ENCODE assay signal across 19 cellular contexts in genomic region chr5:21820527-21820926, GRCh38.
A peak's percentile ranks its signal among the peaks of the same experiment; 100 is the strongest.
DNase-seq lines count a peak whose midpoint lies in the region; ATAC-seq, FAIRE-seq and TF ChIP-seq lines count a peak whose summit lies in the region.
"Had no signal": no experiment of that assay in that cellular context is flagged by ENCODE, and none has a peak within 500 bp of the region (broad histone marks: within the 10 kb centered on the region; RNA-seq: fewer than 3 reads in every experiment).

No MANE protein-coding gene starts in this region.

- FAIRE-seq in HepG2 (lab: Jason Lieb, UNC) (no peak), urothelium cell line (lab: Jason Lieb, UNC) (peak; percentile 48)
- FAIRE-seq: GM12892, GM19239 had no signal

- BruUV-seq in HepG2 (replicated peaks; lab: Mats Ljungman, UMichigan): no TSS peak

- H3K79me2 ChIP-seq in HepG2 (ENCODE audit: insufficient read depth, low read length): no peaks in the 10 kb centered on the region

- CTCF ChIA-PET in HepG2 (lab: Yijun Ruan, JAX; ENCODE audit: low intra/inter-chr PET ratio, low total read pairs): no interaction called here

- no peak overlapping the region for H3K27ac ChIP-seq in HepG2 (ENCODE audit: extremely low read length, insufficient read depth, low read length)
- no peak overlapping the region for H3K27ac ChIP-seq in right lobe of liver
- H3K27ac ChIP-seq: 22Rv1 had no signal

- H3K27me3 ChIP-seq in HepG2 (ENCODE audit: control insufficient read depth in 1 of 2, insufficient read depth in 2 of 2, low read length in 2 of 2): no peaks in the 10 kb centered on the region
- H3K27me3 ChIP-seq in right lobe of liver: no peaks in the 10 kb centered on the region

- H4K20me1 ChIP-seq in HepG2 (ENCODE audit: insufficient read depth, low read length): no peaks in the 10 kb centered on the region

- in situ Hi-C loops in HepG2 (cut with HindIII; ENCODE audit: extremely low pct_ligation_motif_present, low pct_unique_long_range_greater_than_20kb): no loop called here

- no peak for TF ChIP-seq CTCF in HepG2 (CRISPR knock-in tag; IDR thresholded peaks at IDR 0.05)
- no peak for TF ChIP-seq CTCF in right lobe of liver (IDR thresholded peaks at IDR 0.05)

- intact Hi-C loops in HepG2 (cut with micrococcal nuclease; ENCODE audit: unreplicated experiment): no loop called here
- intact Hi-C loops in right lobe of liver (cut with DNase I): no loop called here

- ATAC-seq in HepG2 (no peak), right lobe of liver (no peak), GM19463 (IDR thresholded peaks at IDR 0.05; ENCODE audit: unreplicated experiment) (no peak)
- ATAC-seq: GM23338 had no signal

- no peak overlapping the region for H3K4me2 ChIP-seq in HepG2 (ENCODE audit: low read depth, low read length)
- H3K4me2 ChIP-seq: GM23338 had no signal

- no peaks in the 10 kb centered on the region for H3K36me3 ChIP-seq in HepG2 (replicated peaks in 1 of 2; ENCODE audit: control insufficient read depth in 1 of 2, insufficient read depth in 2 of 2, low read length in 2 of 2)
- no peaks in the 10 kb centered on the region for H3K36me3 ChIP-seq in right lobe of liver
- H3K36me3 ChIP-seq: HAP-1 had no signal

- DNase-seq in HepG2 (ENCODE audit: low spot score) (no peak), right lobe of liver (no peak), HCEC 1CT (peak; percentile 20), NCI-H69 (lab: John Stamatoyannopoulos, UW) (peak; percentile 62), urothelium cell line (ENCODE audit: low spot score) (no peak), NCI-H146 treated with DMSO at 0.1 percent for 48 hours (lab: John Stamatoyannopoulos, UW; ENCODE audit: unreplicated experiment) (no peak)
- no peak for DNase-seq in stimulated activated CD4-positive, alpha-beta T cell treated with anti-CD3 and anti-CD28 coated beads, Interleukin-2, amount 100 ng/mL, for 48 hours
- DNase-seq: C1 segment of cervical spinal cord; Calu3; CD4-positive, alpha-beta memory T cell; COR-L47; DMS53; DMS79 treated with DMSO at 0.1 percent for 48 hours had no signal

- H3K9ac ChIP-seq in HepG2 (ENCODE audit: insufficient read depth, low read depth, low read length): no peak overlapping the region

- TF ChIP-seq POLR2A in HepG2 (IDR thresholded peaks at IDR 0.05; ENCODE audit: insufficient read depth in 1 of 2, low read depth in 2 of 2, low read length in 2 of 2) (no peak), right lobe of liver (IDR thresholded peaks at IDR 0.05) (no peak)

- TF ChIP-seq EP300 in HepG2 (IDR thresholded peaks at IDR 0.05; ENCODE audit: low read depth in 2 of 2, low read length in 2 of 2): no peak
- no peak for TF ChIP-seq EP300 in HepG2 (CRISPR knock-in tag; IDR thresholded peaks at IDR 0.05; ENCODE audit: borderline replicate concordance)

- no peaks in the 10 kb centered on the region for H3K4me1 ChIP-seq in HepG2 (ENCODE audit: insufficient read depth, low read length)
- H3K4me1 ChIP-seq in right lobe of liver: no peaks in the 10 kb centered on the region
- H3K4me1 ChIP-seq: HAP-1 had no signal

- no peak overlapping the region for H2AFZ ChIP-seq in HepG2 (ENCODE audit: low read length)
- H2AFZ ChIP-seq: GM23338 had no signal

- no peak for TF ChIP-seq RAD21 in HepG2 (CRISPR knock-in tag; IDR thresholded peaks at IDR 0.05)

- 22% methylated on average over 5 of the region's 5 CpGs for WGBS in HepG2 (ENCODE audit: low lambda C conversion rate)
- WGBS in right lobe of liver (ENCODE audit: insufficient coverage, low coverage, low lambda C conversion rate, missing lambda C conversion rate): 52% methylated on average over 5 of the region's 5 CpGs

- no peaks in the 10 kb centered on the region for H3K9me3 ChIP-seq in HepG2 (ENCODE audit: low read length)
- no peaks in the 10 kb centered on the region for H3K9me3 ChIP-seq in right lobe of liver
- H3K9me3 ChIP-seq: HAP-1 had no signal

- POLR2A ChIA-PET in HepG2 (lab: Yijun Ruan, JAX): no interaction called here

- no peak overlapping the region for H3K4me3 ChIP-seq in HepG2 (replicated peaks in 1 of 3; ENCODE audit: insufficient read depth in 1 of 3, low read depth in 2 of 3, low read length in 3 of 3)
- no peak overlapping the region for H3K4me3 ChIP-seq in right lobe of liver
- H3K4me3 ChIP-seq: GM23338, HAP-1 had no signal

TF ChIP-seq in HepG2, 621 proteins besides CTCF, POLR2A, EP300 and RAD21:
- TF ChIP-seq NFE2L2 (IDR thresholded peaks at IDR 0.05; ENCODE audit: low read length): peak; percentile 65; the same call in 1 of the 2 replicates
- TF ChIP-seq ZBTB46 (CRISPR knock-in tag; IDR thresholded peaks at IDR 0.05; ENCODE audit: borderline replicate concordance): no peak
TF ChIP-seq in HepG2: peak in this region for 1.

Comparison
In these comparisons a context has a peak if more than half of its experiments do, and no peak if none do; other contexts are left out.
1. DNase-seq: peak in HCEC 1CT (single experiment) and NCI-H69 (single experiment); none in HepG2 (single experiment), right lobe of liver (0 of 3), urothelium cell line (single experiment), NCI-H146 treated with DMSO at 0.1 percent for 48 hours (single experiment) and stimulated activated CD4-positive, alpha-beta T cell treated with anti-CD3 and anti-CD28 coated beads, Interleukin-2, amount 100 ng/mL, for 48 hours (0 of 2).